Comparison of ENCODE assay signal across 8 cellular contexts in genomic region chr4:149896428-149896827, GRCh38.
DNase-seq lines count a peak whose midpoint lies in the region; ATAC-seq, FAIRE-seq and TF ChIP-seq lines count a peak whose summit lies in the region.

No MANE protein-coding gene starts in this region.

- H3K27ac ChIP-seq in A549 (no peak overlapping the region), Panc1 (ENCODE audit: low read length) (no peak overlapping the region)

- H3K4me3 ChIP-seq in A549: no peak overlapping the region
- no peak overlapping the region for H3K4me3 ChIP-seq in Panc1 (ENCODE audit: low read depth in 2 of 2, low read length in 2 of 2)

- DNase-seq in A549 (ENCODE audit: low read depth in 1 of 2, low spot score in 1 of 2) (peak in 1 of 2 experiments; percentile 4), Panc1 (ENCODE audit: low read depth, low spot score) (no peak), glutamatergic neuron (peak; percentile 31), cortex of kidney (lab: John Stamatoyannopoulos, UW) (no peak), ecto neural progenitor cell (ENCODE audit: low spot score) (no peak), putamen (ENCODE audit: low spot score) (no peak)

- WGBS in A549 (ENCODE audit: missing lambda C conversion rate): 64% methylated on average over 1 of the region's 1 CpG

- H3K27me3 Mint-ChIP-seq in glutamatergic neuron (ENCODE audit: unreplicated experiment): no peaks in the 10 kb centered on the region

- in situ Hi-C loops in Panc1 (cut with HindIII; ENCODE audit: low pct_unique_long_range_greater_than_20kb, low sequenced_read_pairs): no loop called here

- intact Hi-C loops in Panc1 (cut with micrococcal nuclease; ENCODE audit: unreplicated experiment): no loop called here

- no peak overlapping the region for H3K4me2 ChIP-seq in A549

- TF ChIP-seq RAD21 in A549 (conservative IDR thresholded peaks at IDR 0.05 in 1 of 2, IDR thresholded peaks at IDR 0.05 in 1 of 2): peak; percentile 45 to 59; a peak in 4 of 5 replicates

- BruUV-seq in Panc1 (replicated peaks; lab: Mats Ljungman, UMichigan): no TSS peak

- TF ChIP-seq CTCF in A549 (IDR thresholded peaks at IDR 0.05) (no peak; the same call in 1 of the 3 replicates), Panc1 (IDR thresholded peaks at IDR 0.05) (peak; percentile 65), glutamatergic neuron (IDR thresholded peaks at IDR 0.05; ENCODE audit: partially characterized antibody, unreplicated experiment) (no peak)

- H3K4me3 Mint-ChIP-seq in glutamatergic neuron (ENCODE audit: unreplicated experiment): no peak overlapping the region

- H3K9me3 ChIP-seq in A549 (no peaks in the 10 kb centered on the region), Panc1 (ENCODE audit: control insufficient read depth, insufficient read depth, low read depth, low read length) (no peaks in the 10 kb centered on the region)

- no peak for TF ChIP-seq EP300 in A549 (IDR thresholded peaks at IDR 0.05)

- H3K36me3 Mint-ChIP-seq in glutamatergic neuron (ENCODE audit: unreplicated experiment): no peaks in the 10 kb centered on the region

- H3K4me1 ChIP-seq in A549 (no peaks in the 10 kb centered on the region), Panc1 (ENCODE audit: control insufficient read depth, insufficient read depth, low read length) (no peaks in the 10 kb centered on the region)

- no peak for TF ChIP-seq POLR2A in A549 (IDR thresholded peaks at IDR 0.05; ENCODE audit: low read length)

- FAIRE-seq in A549 (lab: Jason Lieb, UNC): no peak

- H3K9me3 Mint-ChIP-seq in glutamatergic neuron (ENCODE audit: unreplicated experiment): no peaks in the 10 kb centered on the region

- H3K27me3 ChIP-seq in Panc1 (ENCODE audit: control insufficient read depth, insufficient read depth, low read length): no peaks in the 10 kb centered on the region

- no peak overlapping the region for H3K27ac Mint-ChIP-seq in glutamatergic neuron (ENCODE audit: unreplicated experiment)

- peak; percentile 70 to 75; a peak in 4 of 6 replicates for ATAC-seq in A549
- peak; percentile 63 for ATAC-seq in GM18868 (IDR thresholded peaks at IDR 0.05; ENCODE audit: unreplicated experiment)
- ATAC-seq in Panc1: peak; percentile 73
- ATAC-seq in GM18519 (IDR thresholded peaks at IDR 0.05; ENCODE audit: low FRiP score, unreplicated experiment): no peak

- CTCF ChIA-PET in A549 (lab: Yijun Ruan, JAX) (interaction anchor here (1.3 to 2.3 kb wide), 3 partner anchors 519 to 527 kb away, joined by 7 to 14 read pairs (median 12); no protein-coding TSS in a partner anchor), Panc1 (lab: Charles Lee) (no interaction called here)

- POLR2A ChIA-PET in A549 (lab: Yijun Ruan, JAX): no interaction called here
- POLR2A ChIA-PET in Panc1 (lab: Charles Lee): no interaction called here

- H3K4me1 Mint-ChIP-seq in glutamatergic neuron (ENCODE audit: low read depth, unreplicated experiment): no peaks in the 10 kb centered on the region

- no peaks in the 10 kb centered on the region for H3K36me3 ChIP-seq in Panc1 (ENCODE audit: control insufficient read depth, insufficient read depth, low read length)

TF ChIP-seq in A549, 52 proteins besides CTCF, POLR2A, EP300 and RAD21:
- TF ChIP-seq SMC3 (IDR thresholded peaks at IDR 0.05) (0 out of 3 replicates have a peak, but pooled peaks have one; percentile 30), RCOR1 (IDR thresholded peaks at IDR 0.05; ENCODE audit: low read depth, low read length) (no peak)
